8 cellular contexts compared by ENCODE assay signal in genomic region chr10:130190737-130191115, GRCh38. TPM values are rescaled to one million over a fixed set of nuclear protein-coding genes. Genes with fewer than 3 reads are reported as not detected.
DNase-seq lines count a peak whose midpoint lies in the region; ATAC-seq and TF ChIP-seq lines count a peak whose summit lies in the region.

No MANE protein-coding gene starts in this region.

- H3K4me1 Mint-ChIP-seq in Caco-2 (ENCODE audit: low read depth, unreplicated experiment): no peaks in the 10 kb centered on the region
- H3K4me1 Mint-ChIP-seq in activated B cell treated with CpG ODN at 0.5 μM for 24 hours: peaks cover 2% of the 10 kb centered on the region
- H3K4me1 Mint-ChIP-seq in progenitor cell of endocrine pancreas (ENCODE audit: low read depth): no peaks in the 10 kb centered on the region

- BruUV-seq in Caco-2 (replicated peaks; lab: Mats Ljungman, UMichigan): no TSS peak

- H3K4me1 ChIP-seq in Caco-2 (no peaks in the 10 kb centered on the region), prostate gland (replicated peaks) (peaks cover 2% of the 10 kb centered on the region)

- TF ChIP-seq CTCF in Caco-2 (IDR thresholded peaks at IDR 0.05; ENCODE audit: insufficient read depth in 1 of 2, low read depth in 1 of 2, low read length in 1 of 2, severe bottlenecking in 1 of 2, unreplicated experiment in 1 of 2) (no peak), activated B cell treated with CpG ODN at 0.5 μM for 24 hours (IDR thresholded peaks at IDR 0.05) (no peak), prostate gland (IDR thresholded peaks at IDR 0.05) (no peak), progenitor cell of endocrine pancreas (IDR thresholded peaks at IDR 0.05; ENCODE audit: unreplicated experiment) (no peak)

- ATAC-seq in activated B cell treated with CpG ODN at 0.5 μM for 24 hours (ENCODE audit: low read depth) (no peak), left ventricle myocardium superior (peak; percentile 33), GM18858 (IDR thresholded peaks at IDR 0.05; ENCODE audit: unreplicated experiment) (no peak)

- DNase-seq in Caco-2 (no peak), activated B cell treated with CpG ODN at 0.5 μM for 24 hours (no peak), left ventricle myocardium superior (no peak), prostate gland (ENCODE audit: low spot score) (no peak), progenitor cell of endocrine pancreas (ENCODE audit: low spot score, unreplicated experiment) (no peak), erythroblast (lab: John Stamatoyannopoulos, UW) (no peak), NCI-H2107 (lab: John Stamatoyannopoulos, UW) (no peak)

- TF ChIP-seq POLR2A in prostate gland (IDR thresholded peaks at IDR 0.05) (no peak), erythroblast (IDR thresholded peaks at IDR 0.05; ENCODE audit: low read length) (no peak)

- peak overlapping the region; percentile 30 to 32 for H3K27ac ChIP-seq in prostate gland

- no peaks in the 10 kb centered on the region for H3K27me3 ChIP-seq in Caco-2 (replicated peaks; ENCODE audit: control insufficient read depth, insufficient read depth, low read length)
- H3K27me3 ChIP-seq in prostate gland (replicated peaks; ENCODE audit: insufficient read depth): no peaks in the 10 kb centered on the region

- H3K4me3 ChIP-seq in Caco-2 (ENCODE audit: low read depth, low read length) (peak overlapping the region; percentile 86), prostate gland (peak overlapping the region; percentile 50 to 51)

- intact Hi-C loops in Caco-2 (cut with micrococcal nuclease; ENCODE audit: unreplicated experiment) (loop anchor here (1.0 kb wide), 1 partner anchor 1685 kb away; no protein-coding TSS in a partner anchor), activated B cell treated with CpG ODN at 0.5 μM for 24 hours (cut with micrococcal nuclease) (loop anchor here (1.0 kb wide), 1 partner anchor 1597 kb away; no protein-coding TSS in a partner anchor), left ventricle myocardium superior (cut with micrococcal nuclease) (loop anchor here (10.0 kb wide), 1 partner anchor 1594 kb away; no protein-coding TSS in a partner anchor), prostate gland (cut with DNase I) (loop anchor here (2.0 to 5.0 kb wide), 2 partner anchors 1596 to 1682 kb away; no protein-coding TSS in a partner anchor)

- H3K36me3 Mint-ChIP-seq in Caco-2 (ENCODE audit: insufficient read depth, unreplicated experiment) (peaks cover 39% of the 10 kb centered on the region), activated B cell treated with CpG ODN at 0.5 μM for 24 hours (ENCODE audit: low read depth) (peaks cover 2% of the 10 kb centered on the region), progenitor cell of endocrine pancreas (ENCODE audit: insufficient read depth) (peaks cover 7% of the 10 kb centered on the region)

- peak overlapping the region; percentile 60 for H3K4me3 Mint-ChIP-seq in Caco-2 (ENCODE audit: unreplicated experiment)
- H3K4me3 Mint-ChIP-seq in activated B cell treated with CpG ODN at 0.5 μM for 24 hours: peak overlapping the region; percentile 48
- no peak overlapping the region for H3K4me3 Mint-ChIP-seq in progenitor cell of endocrine pancreas (ENCODE audit: low read depth)

- 7% methylated on average over 21 of the region's 25 CpGs for WGBS in prostate gland

- H3K27ac Mint-ChIP-seq in Caco-2 (ENCODE audit: unreplicated experiment) (no peak overlapping the region), activated B cell treated with CpG ODN at 0.5 μM for 24 hours (no peak overlapping the region), progenitor cell of endocrine pancreas (no peak overlapping the region)

- H3K27me3 Mint-ChIP-seq in Caco-2 (ENCODE audit: insufficient read depth, unreplicated experiment): no peaks in the 10 kb centered on the region
- H3K27me3 Mint-ChIP-seq in activated B cell treated with CpG ODN at 0.5 μM for 24 hours: peaks cover 5% of the 10 kb centered on the region
- H3K27me3 Mint-ChIP-seq in progenitor cell of endocrine pancreas: no peaks in the 10 kb centered on the region

- H3K9me3 ChIP-seq in Caco-2 (no peaks in the 10 kb centered on the region), prostate gland (no peaks in the 10 kb centered on the region)

- CTCF ChIA-PET in Caco-2 (lab: Charles Lee) (interaction anchor here (0.6 to 1.4 kb wide), 6 partner anchors 11 to 1685 kb away, joined by 3 to 7 read pairs (median 5); partner anchors contain the start of gene C10orf143), activated B cell treated with CpG ODN at 0.5 μM for 24 hours (lab: Charles Lee) (interaction anchor here (0.9 kb wide), 1 partner anchor 21 kb away, joined by 3 read pairs; no protein-coding TSS in a partner anchor)

- H3K9me3 Mint-ChIP-seq in Caco-2 (ENCODE audit: unreplicated experiment) (no peaks in the 10 kb centered on the region), activated B cell treated with CpG ODN at 0.5 μM for 24 hours (no peaks in the 10 kb centered on the region), progenitor cell of endocrine pancreas (ENCODE audit: low read depth) (no peaks in the 10 kb centered on the region)

- POLR2A ChIA-PET in Caco-2 (lab: Charles Lee): no interaction called here
- POLR2A ChIA-PET in activated B cell treated with CpG ODN at 0.5 μM for 24 hours (lab: Charles Lee): no interaction called here

- H3K36me3 ChIP-seq in Caco-2 (ENCODE audit: control insufficient read depth, insufficient read depth, low read length): no peaks in the 10 kb centered on the region
- no peaks in the 10 kb centered on the region for H3K36me3 ChIP-seq in prostate gland

RNA-seq across cellular contexts. Expression of gene GLRX3, which starts 54.5 kb away (rescaled TPM):
- total RNA-seq in Caco-2 (2022): 191 and 195 TPM in 2 replicates
- 80.6 and 85.0 TPM in 2 replicates for total RNA-seq in activated B cell treated with CpG ODN at 0.5 μM for 24 hours
- 64.8 TPM for total RNA-seq in left ventricle myocardium superior
- total RNA-seq in prostate gland: 10 to 100 TPM; 32.6 to 40.7 TPM
- total RNA-seq in progenitor cell of endocrine pancreas: 80.8 TPM in 2 replicates
